9 cellular contexts compared by ENCODE assay signal in the genomic region with DNA sequence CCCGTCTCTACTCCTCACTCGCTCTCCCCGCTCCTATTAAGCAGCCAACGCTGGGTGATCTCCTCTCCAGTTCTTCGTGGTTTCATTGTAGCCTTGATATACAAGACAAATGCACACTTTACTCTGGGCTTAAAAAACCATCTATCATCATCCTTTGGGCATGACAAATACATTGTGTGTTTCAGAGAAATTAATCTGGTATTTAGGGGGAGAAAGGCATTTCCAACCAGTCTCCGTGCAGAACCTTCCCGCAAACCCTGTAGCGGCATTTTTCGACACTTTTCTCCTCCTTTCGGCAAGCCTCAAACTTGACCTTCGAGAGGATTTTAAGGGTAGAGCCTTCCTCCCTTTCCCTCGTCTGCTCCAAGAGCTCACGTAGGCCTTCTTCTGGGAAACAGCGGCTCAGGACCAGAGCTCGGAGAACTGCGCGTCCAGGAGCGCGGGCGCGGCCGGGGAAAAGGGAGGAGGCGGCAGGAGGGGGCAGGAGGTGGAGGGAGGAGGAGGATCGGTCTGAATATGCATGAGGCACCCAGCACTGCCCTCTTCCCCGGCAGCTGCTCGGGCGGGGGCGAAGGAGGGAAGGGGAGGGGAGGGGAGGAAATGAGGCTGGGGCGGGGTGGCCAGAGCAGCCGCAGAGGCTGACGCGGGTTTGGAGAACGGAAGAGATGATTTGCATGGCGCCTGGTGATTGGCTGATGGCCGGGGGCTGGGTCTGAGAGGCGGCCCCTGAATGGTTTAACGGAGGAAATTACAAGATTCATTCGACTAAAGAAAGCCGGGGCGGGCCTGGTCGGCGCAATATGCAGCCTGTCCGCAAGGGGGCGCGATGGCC.
A peak's percentile ranks its signal among the peaks of the same experiment; 100 is the strongest.
DNase-seq lines count a peak whose midpoint lies in the region; ATAC-seq and TF ChIP-seq lines count a peak whose summit lies in the region.
"Had no signal": no experiment of that assay in that cellular context is flagged by ENCODE, and none has a peak within 500 bp of the region (broad histone marks: within the 10 kb centered on the region; RNA-seq: fewer than 3 reads in every experiment).

No MANE protein-coding gene starts in this region.

- H3K4me1 ChIP-seq in left lung: peaks cover 5 to 25% of the 10 kb centered on the region in 2 donors

- no peak overlapping the region for H3K4me3 Mint-ChIP-seq in activated CD4-positive, alpha-beta T cell treated with anti-CD3 and anti-CD28 coated beads, Interleukin-2, amount 10 ng/mL, durations not matched to agents 24 days and 14 days
- H3K4me3 Mint-ChIP-seq: T-helper 1 cell treated with Interleukin-12 subunit alpha and Interleukin-12 subunit beta and Interleukin-4 antibody, amounts not matched to agents 30 μg/mL and 1 μg/mL, for 36 hours had no signal

- DNase-seq in BJ (ENCODE audit: low read depth) (peak; percentile 73), NCI-H524 (lab: John Stamatoyannopoulos, UW) (peak; percentile 94 to 96), dedifferentiated amniotic fluid mesenchymal stem cell (ENCODE audit: extremely low spot score) (peak; percentile 92), left lung (peak; percentile 92 to 93)
- DNase-seq in activated CD4-positive, alpha-beta T cell treated with anti-CD3 and anti-CD28 coated beads, Interleukin-2, amount 10 ng/mL, durations not matched to agents 24 days and 14 days: peak; percentile 97
- peak; percentile 88 for DNase-seq in stimulated activated CD4-positive, alpha-beta T cell treated with anti-CD3 and anti-CD28 coated beads, Interleukin-1b, Interleukin-23, amount 100 ng/mL, for 48 hours

- intact Hi-C loops in activated CD4-positive, alpha-beta T cell treated with anti-CD3 and anti-CD28 coated beads, Interleukin-2, amount 10 ng/mL, durations not matched to agents 24 days and 14 days (cut with micrococcal nuclease): loop anchor here (1.0 to 10.0 kb wide), 6 partner anchors 61 to 462 kb away; a partner anchor contains a TSS
- intact Hi-C loops in left lung (cut with DNase I): loop anchor here in 1 of 2 donors (10.0 kb wide), 1 partner anchor 544 kb away; no protein-coding TSS in a partner anchor

- H3K9me3 Mint-ChIP-seq in activated CD4-positive, alpha-beta T cell treated with anti-CD3 and anti-CD28 coated beads, Interleukin-2, amount 10 ng/mL, durations not matched to agents 24 days and 14 days: peaks cover 9% of the 10 kb centered on the region
- H3K9me3 Mint-ChIP-seq: T-helper 1 cell treated with Interleukin-12 subunit alpha and Interleukin-12 subunit beta and Interleukin-4 antibody, amounts not matched to agents 30 μg/mL and 1 μg/mL, for 36 hours had no signal

- CTCF ChIA-PET in BJ (lab: Yijun Ruan, JAX): interaction anchor here (0.7 to 1.1 kb wide), 6 partner anchors 9 to 586 kb away, joined by 3 to 5 read pairs (median 3); no protein-coding TSS in a partner anchor

- H3K9me3 ChIP-seq in left lung: no peaks in the 10 kb centered on the region

- H3K36me3 ChIP-seq in BJ (ENCODE audit: control insufficient read depth, insufficient read depth, low read length): no peaks in the 10 kb centered on the region
- no peaks in the 10 kb centered on the region for H3K36me3 ChIP-seq in left lung

- H3K4me3 ChIP-seq in BJ (ENCODE audit: low read depth, low read length): peak overlapping the region; percentile 47
- peak overlapping the region; percentile 18 to 38 for H3K4me3 ChIP-seq in left lung

- peak overlapping the region in 1 of 2 donors; percentile 37 for H3K27ac ChIP-seq in left lung

- H3K4me1 Mint-ChIP-seq in activated CD4-positive, alpha-beta T cell treated with anti-CD3 and anti-CD28 coated beads, Interleukin-2, amount 10 ng/mL, durations not matched to agents 24 days and 14 days: peaks cover 20% of the 10 kb centered on the region

- POLR2A ChIA-PET in BJ (lab: Charles Lee): interaction anchor here (0.6 kb wide), 1 partner anchor 802 kb away, joined by 3 read pairs; no protein-coding TSS in a partner anchor

- no peaks in the 10 kb centered on the region for H3K36me3 Mint-ChIP-seq in activated CD4-positive, alpha-beta T cell treated with anti-CD3 and anti-CD28 coated beads, Interleukin-2, amount 10 ng/mL, durations not matched to agents 24 days and 14 days (ENCODE audit: low read depth)

- peaks cover 38% of the 10 kb centered on the region for H3K27me3 Mint-ChIP-seq in activated CD4-positive, alpha-beta T cell treated with anti-CD3 and anti-CD28 coated beads, Interleukin-2, amount 10 ng/mL, durations not matched to agents 24 days and 14 days

- TF ChIP-seq CTCF in BJ (IDR thresholded peaks at IDR 0.05; ENCODE audit: insufficient read depth, low read depth, low read length) (peak; percentile 68), left lung (IDR thresholded peaks at IDR 0.05) (peak; percentile 44 to 65)

- peaks cover 36% of the 10 kb centered on the region for H3K27me3 ChIP-seq in BJ (ENCODE audit: control insufficient read depth, insufficient read depth, low read length)
- H3K27me3 ChIP-seq in left lung: peaks cover 36 to 85% of the 10 kb centered on the region in 2 donors

- H3K27ac Mint-ChIP-seq in activated CD4-positive, alpha-beta T cell treated with anti-CD3 and anti-CD28 coated beads, Interleukin-2, amount 10 ng/mL, durations not matched to agents 24 days and 14 days: no peak overlapping the region
- H3K27ac Mint-ChIP-seq: T-helper 1 cell treated with Interleukin-12 subunit alpha and Interleukin-12 subunit beta and Interleukin-4 antibody, amounts not matched to agents 30 μg/mL and 1 μg/mL, for 36 hours had no signal

- ATAC-seq in GM19372 (IDR thresholded peaks at IDR 0.05; ENCODE audit: low read depth, unreplicated experiment) (peak; percentile 87), HG03469 (IDR thresholded peaks at IDR 0.05; ENCODE audit: unreplicated experiment) (peak; percentile 89), left lung (peak; percentile 95)
